8 cellular contexts compared by ENCODE assay signal in the genomic region with DNA sequence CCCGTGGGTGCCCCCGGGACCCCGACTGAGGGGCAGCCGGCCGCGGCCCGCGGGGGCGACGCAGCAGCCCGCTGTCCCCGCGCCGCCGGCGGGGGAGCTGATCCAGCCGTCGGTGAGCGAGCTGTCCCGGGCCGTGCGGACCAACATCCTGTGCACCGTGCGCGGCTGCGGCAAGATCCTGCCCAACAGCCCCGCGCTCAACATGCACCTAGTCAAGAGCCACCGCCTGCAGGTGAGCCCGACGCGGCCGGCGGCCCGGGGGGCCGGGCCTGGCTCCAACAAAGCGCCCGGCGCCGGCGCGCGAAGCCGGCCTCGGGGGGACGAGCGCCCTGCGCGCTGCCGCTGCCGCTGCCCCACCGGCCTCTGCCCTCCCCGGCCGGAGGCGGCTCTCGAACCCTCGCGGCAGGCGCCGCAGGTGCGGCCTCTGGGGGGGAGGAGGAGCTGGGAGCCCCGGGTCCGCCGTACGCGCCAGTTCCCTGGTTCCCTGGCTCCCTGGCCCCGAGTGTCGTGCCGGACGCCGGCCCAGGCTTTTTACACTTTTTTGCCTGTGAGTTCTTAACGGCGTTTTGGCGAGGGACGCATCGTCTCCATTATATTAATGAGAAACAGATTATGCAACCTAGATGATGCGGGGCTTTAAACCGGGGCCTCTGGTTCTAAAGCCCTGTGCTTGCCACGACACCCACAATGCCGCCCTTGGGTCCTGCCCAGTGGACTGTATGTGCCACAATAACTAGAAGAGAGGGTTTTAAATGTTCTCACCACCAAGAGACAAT. TPM values are rescaled to one million over a fixed set of nuclear protein-coding genes. Genes with fewer than 3 reads are reported as not detected.
DNase-seq lines count a peak whose midpoint lies in the region; ATAC-seq and TF ChIP-seq lines count a peak whose summit lies in the region.

No MANE protein-coding gene starts in this region.

- peak overlapping the region; percentile 80 for H3K4me3 Mint-ChIP-seq in Calu3 (ENCODE audit: low read depth, unreplicated experiment)
- peak overlapping the region; percentile 78 to 80 for H3K4me3 Mint-ChIP-seq in effector memory CD8-positive, alpha-beta T cell
- peak overlapping the region; percentile 72 for H3K4me3 Mint-ChIP-seq in stimulated activated effector memory CD8-positive, alpha-beta T cell treated with anti-CD3 and anti-CD28 coated beads, Interleukin-12 subunit alpha, Interleukin-12 subunit beta, amount 100 ng/mL, for 72 hours

- ATAC-seq in GM21423 (IDR thresholded peaks at IDR 0.05; ENCODE audit: unreplicated experiment) = peak; percentile 44
- peak; percentile 67 for ATAC-seq in effector memory CD8-positive, alpha-beta T cell (replicated peaks)
- peak; percentile 78 for ATAC-seq in stimulated activated effector memory CD8-positive, alpha-beta T cell treated with anti-CD3 and anti-CD28 coated beads, Interleukin-12 subunit alpha, Interleukin-12 subunit beta, amount 100 ng/mL, for 72 hours

- H3K36me3 Mint-ChIP-seq in Calu3 (ENCODE audit: insufficient read depth, unreplicated experiment) = peaks cover 39% of the 10 kb centered on the region
- peaks cover 4% of the 10 kb centered on the region for H3K36me3 Mint-ChIP-seq in effector memory CD8-positive, alpha-beta T cell (ENCODE audit: insufficient read depth)
- peaks cover 10% of the 10 kb centered on the region for H3K36me3 Mint-ChIP-seq in stimulated activated effector memory CD8-positive, alpha-beta T cell treated with anti-CD3 and anti-CD28 coated beads, Interleukin-12 subunit alpha, Interleukin-12 subunit beta, amount 100 ng/mL, for 72 hours

- H3K9ac ChIP-seq in HUES6 (ENCODE audit: low read length) = peak overlapping the region; percentile 87

- H3K4me1 Mint-ChIP-seq in Calu3 (ENCODE audit: low read depth, unreplicated experiment) = peaks cover 42% of the 10 kb centered on the region
- peaks cover 22 to 23% of the 10 kb centered on the region in 2 donors for H3K4me1 Mint-ChIP-seq in effector memory CD8-positive, alpha-beta T cell (ENCODE audit: low read depth in 2 of 2)
- H3K4me1 Mint-ChIP-seq in stimulated activated effector memory CD8-positive, alpha-beta T cell treated with anti-CD3 and anti-CD28 coated beads, Interleukin-12 subunit alpha, Interleukin-12 subunit beta, amount 100 ng/mL, for 72 hours = peaks cover 18% of the 10 kb centered on the region

- CTCF ChIA-PET in Calu3 (lab: Charles Lee) = interaction anchor here (0.6 to 1.3 kb wide), 14 partner anchors 12 to 598 kb away, joined by 3 to 9 read pairs (median 3); partner anchors contain the start of genes BCO1, C16orf46, CENPN and CMC2

- H3K27me3 ChIP-seq in HUES6 (ENCODE audit: control insufficient read depth, insufficient read depth, low read length) = no peaks in the 10 kb centered on the region

- peaks cover 6% of the 10 kb centered on the region for H3K9me3 ChIP-seq in HUES6 (ENCODE audit: control insufficient read depth, insufficient read depth, low read depth, low read length)

- peak overlapping the region; percentile 76 for H3K4me3 ChIP-seq in HUES6 (ENCODE audit: low read depth, low read length)

- DNase-seq in Calu3 (peak; percentile 38), midbrain (lab: John Stamatoyannopoulos, UW) (peak; percentile 32), NCI-H446 treated with DMSO at 0.1 percent for 48 hours (lab: John Stamatoyannopoulos, UW) (no peak)
- DNase-seq in activated CD4-positive, alpha-beta T cell treated with anti-CD3 and anti-CD28 coated beads for 48 hours = peak; percentile 55
- peak in 2 of 3 experiments; percentile 35 to 38 for DNase-seq in effector memory CD8-positive, alpha-beta T cell
- DNase-seq in stimulated activated effector memory CD8-positive, alpha-beta T cell treated with anti-CD3 and anti-CD28 coated beads, Interleukin-12 subunit alpha, Interleukin-12 subunit beta, amount 100 ng/mL, for 72 hours (ENCODE audit: low spot score in 2 of 2) = peak; percentile 20 to 78

- no peak overlapping the region for H3K27ac ChIP-seq in HUES6 (ENCODE audit: low read depth, low read length)

- BruUV-seq in Calu3 (replicated peaks; lab: Mats Ljungman, UMichigan) = no TSS peak

- peaks cover 35% of the 10 kb centered on the region for H3K36me3 ChIP-seq in HUES6 (ENCODE audit: control insufficient read depth, insufficient read depth, low read length)

- no peak for TF ChIP-seq CTCF in Calu3 (IDR thresholded peaks at IDR 0.05; ENCODE audit: unreplicated experiment)

- peaks cover 9% of the 10 kb centered on the region for H3K4me1 ChIP-seq in HUES6 (ENCODE audit: control insufficient read depth, insufficient read depth, low read length)

- H3K9me3 Mint-ChIP-seq in Calu3 (ENCODE audit: low read depth, unreplicated experiment) = no peaks in the 10 kb centered on the region
- H3K9me3 Mint-ChIP-seq in effector memory CD8-positive, alpha-beta T cell = no peaks in the 10 kb centered on the region
- no peaks in the 10 kb centered on the region for H3K9me3 Mint-ChIP-seq in stimulated activated effector memory CD8-positive, alpha-beta T cell treated with anti-CD3 and anti-CD28 coated beads, Interleukin-12 subunit alpha, Interleukin-12 subunit beta, amount 100 ng/mL, for 72 hours

- intact Hi-C loops in Calu3 (cut with micrococcal nuclease; ENCODE audit: unreplicated experiment) = loop anchor here (2.0 to 10.0 kb wide), 4 partner anchors 106 to 699 kb away; no protein-coding TSS in a partner anchor

- no peaks in the 10 kb centered on the region for H3K27me3 Mint-ChIP-seq in Calu3 (ENCODE audit: unreplicated experiment)
- H3K27me3 Mint-ChIP-seq in effector memory CD8-positive, alpha-beta T cell = no peaks in the 10 kb centered on the region

- peak overlapping the region; percentile 60 for H3K27ac Mint-ChIP-seq in Calu3 (ENCODE audit: unreplicated experiment)
- peak overlapping the region in 1 of 2 donors; percentile 59 for H3K27ac Mint-ChIP-seq in effector memory CD8-positive, alpha-beta T cell
- peak overlapping the region; percentile 20 for H3K27ac Mint-ChIP-seq in stimulated activated effector memory CD8-positive, alpha-beta T cell treated with anti-CD3 and anti-CD28 coated beads, Interleukin-12 subunit alpha, Interleukin-12 subunit beta, amount 100 ng/mL, for 72 hours

RNA-seq across cellular contexts. Expression of gene ATMIN, which starts 0.5 kb away (rescaled TPM):
- 61.3 and 64.3 TPM in 2 replicates for total RNA-seq in Calu3 (2022)

RNA-seq across cellular contexts. Expression of gene CENPN, which starts 29.1 kb away (rescaled TPM):
- 72.2 and 81.5 TPM in 2 replicates for total RNA-seq in Calu3 (2022)

RNA-seq across cellular contexts. Expression of gene CMC2, which starts 29.5 kb away (rescaled TPM):
- 111 and 123 TPM in 2 replicates for total RNA-seq in Calu3 (2022)

RNA-seq across cellular contexts. Expression of gene C16orf46, which starts 40.9 kb away (rescaled TPM):
- 2.2 TPM in 1 of 2 replicates, not detected in the other for total RNA-seq in Calu3 (2022)
